In the genomic region with DNA sequence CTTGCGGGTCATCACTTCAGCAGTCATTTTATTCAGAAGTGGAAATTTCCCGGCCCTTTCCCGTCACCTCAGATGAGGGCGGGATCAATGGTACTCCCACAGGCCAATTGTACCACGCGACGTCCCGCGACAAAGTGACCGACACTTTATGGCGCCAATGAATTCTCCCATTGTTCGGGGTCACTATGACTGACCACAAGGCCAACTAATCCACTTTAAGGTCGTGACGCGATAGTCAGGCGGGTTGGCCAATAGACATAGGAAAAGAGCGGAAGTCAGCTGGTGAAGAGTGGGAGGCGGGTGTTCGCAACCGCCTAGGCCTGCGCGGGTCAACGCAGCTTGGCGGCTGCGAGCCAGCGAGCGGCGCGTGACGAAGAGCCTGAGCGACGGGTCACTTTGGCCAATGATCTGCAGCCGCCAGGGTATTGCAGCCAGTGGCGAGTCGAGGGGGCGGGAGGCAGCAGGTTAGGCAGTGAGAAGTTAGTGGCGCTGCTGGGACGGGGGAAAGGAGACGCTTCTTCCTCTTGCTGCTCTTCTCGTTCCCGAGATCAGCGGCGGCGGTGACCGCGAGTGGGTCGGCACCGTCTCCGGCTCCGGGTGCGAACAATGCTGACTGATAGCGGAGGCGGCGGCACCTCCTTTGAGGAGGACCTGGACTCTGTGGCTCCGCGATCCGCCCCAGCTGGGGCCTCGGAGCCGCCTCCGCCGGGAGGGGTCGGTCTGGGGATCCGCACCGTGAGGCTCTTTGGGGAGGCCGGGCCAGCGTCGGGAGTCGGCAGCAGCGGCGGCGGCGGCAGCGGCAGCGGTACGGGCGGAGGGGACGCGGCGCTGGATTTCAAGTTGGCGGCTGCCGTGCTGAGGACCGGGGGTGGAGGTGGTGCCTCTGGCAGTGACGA, we compare ENCODE assay signal across 8 cellular contexts. TPM values are rescaled to one million over a fixed set of nuclear protein-coding genes. Genes with fewer than 3 reads are reported as not detected.
DNase-seq lines count a peak whose midpoint lies in the region; ATAC-seq and TF ChIP-seq lines count a peak whose summit lies in the region.

A gene with protein sequence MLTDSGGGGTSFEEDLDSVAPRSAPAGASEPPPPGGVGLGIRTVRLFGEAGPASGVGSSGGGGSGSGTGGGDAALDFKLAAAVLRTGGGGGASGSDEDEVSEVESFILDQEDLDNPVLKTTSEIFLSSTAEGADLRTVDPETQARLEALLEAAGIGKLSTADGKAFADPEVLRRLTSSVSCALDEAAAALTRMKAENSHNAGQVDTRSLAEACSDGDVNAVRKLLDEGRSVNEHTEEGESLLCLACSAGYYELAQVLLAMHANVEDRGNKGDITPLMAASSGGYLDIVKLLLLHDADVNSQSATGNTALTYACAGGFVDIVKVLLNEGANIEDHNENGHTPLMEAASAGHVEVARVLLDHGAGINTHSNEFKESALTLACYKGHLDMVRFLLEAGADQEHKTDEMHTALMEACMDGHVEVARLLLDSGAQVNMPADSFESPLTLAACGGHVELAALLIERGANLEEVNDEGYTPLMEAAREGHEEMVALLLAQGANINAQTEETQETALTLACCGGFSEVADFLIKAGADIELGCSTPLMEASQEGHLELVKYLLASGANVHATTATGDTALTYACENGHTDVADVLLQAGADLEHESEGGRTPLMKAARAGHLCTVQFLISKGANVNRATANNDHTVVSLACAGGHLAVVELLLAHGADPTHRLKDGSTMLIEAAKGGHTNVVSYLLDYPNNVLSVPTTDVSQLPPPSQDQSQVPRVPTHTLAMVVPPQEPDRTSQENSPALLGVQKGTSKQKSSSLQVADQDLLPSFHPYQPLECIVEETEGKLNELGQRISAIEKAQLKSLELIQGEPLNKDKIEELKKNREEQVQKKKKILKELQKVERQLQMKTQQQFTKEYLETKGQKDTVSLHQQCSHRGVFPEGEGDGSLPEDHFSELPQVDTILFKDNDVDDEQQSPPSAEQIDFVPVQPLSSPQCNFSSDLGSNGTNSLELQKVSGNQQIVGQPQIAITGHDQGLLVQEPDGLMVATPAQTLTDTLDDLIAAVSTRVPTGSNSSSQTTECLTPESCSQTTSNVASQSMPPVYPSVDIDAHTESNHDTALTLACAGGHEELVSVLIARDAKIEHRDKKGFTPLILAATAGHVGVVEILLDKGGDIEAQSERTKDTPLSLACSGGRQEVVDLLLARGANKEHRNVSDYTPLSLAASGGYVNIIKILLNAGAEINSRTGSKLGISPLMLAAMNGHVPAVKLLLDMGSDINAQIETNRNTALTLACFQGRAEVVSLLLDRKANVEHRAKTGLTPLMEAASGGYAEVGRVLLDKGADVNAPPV (N-terminal part only) (plus strand): TSS at position 472 of the 896 bp plus-strand sequence. CDS start 135 bp downstream, at position 607.

- DNase-seq in DND-41 (peak; percentile 99), GM23248 (peak; percentile 100), Kasumi-1 (lab: John Stamatoyannopoulos, UW) (peak; percentile 99 to 100), RPMI7951 (ENCODE audit: low read depth) (peak; percentile 100), fibroblast of gingiva (ENCODE audit: low read depth) (peak; percentile 100), naive B cell (peak; percentile 98)
- peak; percentile 96 for DNase-seq in activated T-helper 1 cell treated with anti-CD3 and anti-CD28 coated beads, Interleukin-12 subunit alpha, Interleukin-12 subunit beta, Interleukin-2, Interleukin-4 antibody, amounts not matched to agents 30 ng/mL and 10 ng/mL and 1 ng/mL, durations not matched to agents 14 hours and 24 hours and 36 hours (ENCODE audit: low spot score)
- peak; percentile 100 for DNase-seq in stimulated activated naive B cell treated with anti-CD40 and anti-IgM and Interleukin-4, amounts not matched to agents 10 μg/mL and 1 μg/mL and 100 μg/mL, for 72 hours

- peak within 1 kb of the TSS; percentile 85 for H2AFZ ChIP-seq in DND-41 (ENCODE audit: low read depth, low read length)
- peak within 1 kb of the TSS; percentile 96 for H2AFZ ChIP-seq in GM23248

- H3K4me2 ChIP-seq in DND-41 (ENCODE audit: insufficient read depth, low read length) (peak within 1 kb of the TSS; percentile 93), GM23248 (ENCODE audit: unreplicated experiment) (peak within 1 kb of the TSS; percentile 97)

- H3K27me3 ChIP-seq in DND-41 (ENCODE audit: insufficient read depth, low read length, poor library complexity) (no peaks in the 10 kb centered on the region), GM23248 (replicated peaks; ENCODE audit: insufficient read depth) (no peaks in the 10 kb centered on the region)

- intact Hi-C loops in activated T-helper 1 cell treated with anti-CD3 and anti-CD28 coated beads, Interleukin-12 subunit alpha, Interleukin-12 subunit beta, Interleukin-2, Interleukin-4 antibody, amounts not matched to agents 30 ng/mL and 10 ng/mL and 1 ng/mL, durations not matched to agents 14 hours and 24 hours and 36 hours (cut with micrococcal nuclease), result loop anchor here (1.0 to 10.0 kb wide), 17 partner anchors 20 to 1213 kb away; a partner anchor contains a TSS

- peaks cover 42% of the 10 kb centered on the region for H4K20me1 ChIP-seq in DND-41 (ENCODE audit: insufficient read depth, low read length)
- H4K20me1 ChIP-seq in GM23248 (ENCODE audit: insufficient read depth), result 0 out of 2 replicates have a peak, but pooled peaks cover 4% of the 10 kb centered on the region

- H3K4me3 Mint-ChIP-seq in activated T-helper 1 cell treated with anti-CD3 and anti-CD28 coated beads, Interleukin-12 subunit alpha, Interleukin-12 subunit beta, Interleukin-2, Interleukin-4 antibody, amounts not matched to agents 30 ng/mL and 10 ng/mL and 1 ng/mL, durations not matched to agents 14 hours and 24 hours and 36 hours, result no peak within 1 kb of the TSS
- no peak within 1 kb of the TSS for H3K4me3 Mint-ChIP-seq in naive B cell
- no peak within 1 kb of the TSS for H3K4me3 Mint-ChIP-seq in stimulated activated naive B cell treated with anti-CD40 and anti-IgM and Interleukin-4, amounts not matched to agents 10 μg/mL and 1 μg/mL and 100 μg/mL, for 72 hours

- peak within 1 kb of the TSS; percentile 56 to 64 for H3K4me3 ChIP-seq in DND-41 (ENCODE audit: low read depth in 1 of 2, low read length in 2 of 2)
- peak within 1 kb of the TSS; percentile 95 for H3K4me3 ChIP-seq in GM23248

- H3K27ac ChIP-seq in DND-41 (ENCODE audit: low read length) (peak within 1 kb of the TSS; percentile 94), GM23248 (peak within 1 kb of the TSS; percentile 77)

- no peaks in the 10 kb centered on the region for H3K9me3 Mint-ChIP-seq in activated T-helper 1 cell treated with anti-CD3 and anti-CD28 coated beads, Interleukin-12 subunit alpha, Interleukin-12 subunit beta, Interleukin-2, Interleukin-4 antibody, amounts not matched to agents 30 ng/mL and 10 ng/mL and 1 ng/mL, durations not matched to agents 14 hours and 24 hours and 36 hours
- H3K9me3 Mint-ChIP-seq in naive B cell, result no peaks in the 10 kb centered on the region
- no peaks in the 10 kb centered on the region for H3K9me3 Mint-ChIP-seq in stimulated activated naive B cell treated with anti-CD40 and anti-IgM and Interleukin-4, amounts not matched to agents 10 μg/mL and 1 μg/mL and 100 μg/mL, for 72 hours

- H3K9me3 ChIP-seq in DND-41 (ENCODE audit: insufficient read depth, low read length, severe bottlenecking) (no peaks in the 10 kb centered on the region), GM23248 (ENCODE audit: low read depth) (no peaks in the 10 kb centered on the region)

- peaks cover 8% of the 10 kb centered on the region for H3F3A ChIP-seq in GM23248 (ENCODE audit: insufficient read depth)

- no peak for TF ChIP-seq CTCF in DND-41 (IDR thresholded peaks at IDR 0.05; ENCODE audit: borderline replicate concordance, extremely low read depth, low read length, poor library complexity, severe bottlenecking)

- ATAC-seq in DND-41 (ENCODE audit: insufficient read depth, low read depth) (peak; percentile 83), naive B cell (ENCODE audit: low read depth in 2 of 2) (peak; percentile 76 to 79)
- peak; percentile 83 to 86 for ATAC-seq in stimulated activated naive B cell treated with anti-CD40 and anti-IgM and Interleukin-4, amounts not matched to agents 10 μg/mL and 1 μg/mL and 100 μg/mL, for 72 hours (replicated peaks)

- peak within 1 kb of the TSS; percentile 88 for H3K27ac Mint-ChIP-seq in activated T-helper 1 cell treated with anti-CD3 and anti-CD28 coated beads, Interleukin-12 subunit alpha, Interleukin-12 subunit beta, Interleukin-2, Interleukin-4 antibody, amounts not matched to agents 30 ng/mL and 10 ng/mL and 1 ng/mL, durations not matched to agents 14 hours and 24 hours and 36 hours
- H3K27ac Mint-ChIP-seq in naive B cell, result no peak within 1 kb of the TSS
- H3K27ac Mint-ChIP-seq in stimulated activated naive B cell treated with anti-CD40 and anti-IgM and Interleukin-4, amounts not matched to agents 10 μg/mL and 1 μg/mL and 100 μg/mL, for 72 hours, result no peak within 1 kb of the TSS

- H3K4me1 Mint-ChIP-seq in activated T-helper 1 cell treated with anti-CD3 and anti-CD28 coated beads, Interleukin-12 subunit alpha, Interleukin-12 subunit beta, Interleukin-2, Interleukin-4 antibody, amounts not matched to agents 30 ng/mL and 10 ng/mL and 1 ng/mL, durations not matched to agents 14 hours and 24 hours and 36 hours (ENCODE audit: low read depth), result peaks cover 24% of the 10 kb centered on the region
- peaks cover 23 to 39% (median 34%) of the 10 kb centered on the region in 3 donors for H3K4me1 Mint-ChIP-seq in naive B cell
- peaks cover 14 to 39% of the 10 kb centered on the region in 2 donors for H3K4me1 Mint-ChIP-seq in stimulated activated naive B cell treated with anti-CD40 and anti-IgM and Interleukin-4, amounts not matched to agents 10 μg/mL and 1 μg/mL and 100 μg/mL, for 72 hours

- in situ Hi-C loops in GM23248 (cut with MboI), result no loop called here

- H3K36me3 ChIP-seq in DND-41 (ENCODE audit: insufficient read depth, low read length) (peaks cover 29% of the 10 kb centered on the region), GM23248 (ENCODE audit: low read depth) (no peaks in the 10 kb centered on the region)

- H3K27me3 Mint-ChIP-seq in activated T-helper 1 cell treated with anti-CD3 and anti-CD28 coated beads, Interleukin-12 subunit alpha, Interleukin-12 subunit beta, Interleukin-2, Interleukin-4 antibody, amounts not matched to agents 30 ng/mL and 10 ng/mL and 1 ng/mL, durations not matched to agents 14 hours and 24 hours and 36 hours (ENCODE audit: insufficient read depth), result no peaks in the 10 kb centered on the region
- H3K27me3 Mint-ChIP-seq in naive B cell, result no peaks in the 10 kb centered on the region
- H3K27me3 Mint-ChIP-seq in stimulated activated naive B cell treated with anti-CD40 and anti-IgM and Interleukin-4, amounts not matched to agents 10 μg/mL and 1 μg/mL and 100 μg/mL, for 72 hours, result no peaks in the 10 kb centered on the region

- H3K79me2 ChIP-seq in DND-41 (ENCODE audit: insufficient read depth, low read length) (peaks cover 75% of the 10 kb centered on the region), GM23248 (ENCODE audit: insufficient read depth) (peaks cover 48% of the 10 kb centered on the region)

- peaks cover 16% of the 10 kb centered on the region for H3K36me3 Mint-ChIP-seq in activated T-helper 1 cell treated with anti-CD3 and anti-CD28 coated beads, Interleukin-12 subunit alpha, Interleukin-12 subunit beta, Interleukin-2, Interleukin-4 antibody, amounts not matched to agents 30 ng/mL and 10 ng/mL and 1 ng/mL, durations not matched to agents 14 hours and 24 hours and 36 hours (ENCODE audit: low read depth)
- no peaks in the 10 kb centered on the region for H3K36me3 Mint-ChIP-seq in naive B cell
- peaks cover 18 to 19% of the 10 kb centered on the region in 2 donors for H3K36me3 Mint-ChIP-seq in stimulated activated naive B cell treated with anti-CD40 and anti-IgM and Interleukin-4, amounts not matched to agents 10 μg/mL and 1 μg/mL and 100 μg/mL, for 72 hours

- H3K9me2 ChIP-seq in GM23248 (ENCODE audit: insufficient read depth), result no peaks in the 10 kb centered on the region

- H3K9ac ChIP-seq in DND-41 (ENCODE audit: low read depth, low read length) (peak within 1 kb of the TSS; percentile 85), GM23248 (peak within 1 kb of the TSS; percentile 86)

- H3K4me1 ChIP-seq in DND-41 (ENCODE audit: insufficient read depth, low read length) (peaks cover 41% of the 10 kb centered on the region), GM23248 (ENCODE audit: insufficient read depth) (0 out of 2 replicates have a peak, but pooled peaks cover 7% of the 10 kb centered on the region)

- WGBS in GM23248 (ENCODE audit: low coverage in 1 of 2, low lambda C conversion rate in 2 of 2, missing lambda C conversion rate in 2 of 2), 2 experiments, result 1 to 2% methylated on average over 66 of the region's 83 CpGs

RNA-seq across cellular contexts. Expression of the gene that starts here (rescaled TPM):
- 27.9 and 40.5 TPM in 2 replicates for total RNA-seq in GM23248 (2014; rRNA removed; shearing (Covaris generic))
- 24.3 and 26.1 TPM in 2 replicates for polyA plus RNA-seq in GM23248 (2016; fragmentation: Nextera tagmentation; extraction: Ambion mirVana)
- 31.4 and 35.2 TPM in 2 replicates for total RNA-seq in RPMI7951 (2014; rRNA removed; shearing (Covaris generic))
- total RNA-seq in activated T-helper 1 cell treated with anti-CD3 and anti-CD28 coated beads, Interleukin-12 subunit alpha, Interleukin-12 subunit beta, Interleukin-2, Interleukin-4 antibody, amounts not matched to agents 30 ng/mL and 10 ng/mL and 1 ng/mL, durations not matched to agents 14 hours and 24 hours and 36 hours, result 121 and 123 TPM in 2 replicates
- polyA plus RNA-seq in naive B cell (ENCODE audit: low read depth in 6 of 6), result 10 to 100 TPM; 53.3 to 88.7 (median 62.5) TPM

Comparison
In these comparisons a context has a peak if more than half of its experiments do, and no peak if none do; other contexts are left out.
1. Peak in every context shown above with its lines: DNase-seq, ATAC-seq, H3K4me3 ChIP-seq and H3K27ac ChIP-seq.